22 cellular contexts compared by ENCODE assay signal in the genomic region with DNA sequence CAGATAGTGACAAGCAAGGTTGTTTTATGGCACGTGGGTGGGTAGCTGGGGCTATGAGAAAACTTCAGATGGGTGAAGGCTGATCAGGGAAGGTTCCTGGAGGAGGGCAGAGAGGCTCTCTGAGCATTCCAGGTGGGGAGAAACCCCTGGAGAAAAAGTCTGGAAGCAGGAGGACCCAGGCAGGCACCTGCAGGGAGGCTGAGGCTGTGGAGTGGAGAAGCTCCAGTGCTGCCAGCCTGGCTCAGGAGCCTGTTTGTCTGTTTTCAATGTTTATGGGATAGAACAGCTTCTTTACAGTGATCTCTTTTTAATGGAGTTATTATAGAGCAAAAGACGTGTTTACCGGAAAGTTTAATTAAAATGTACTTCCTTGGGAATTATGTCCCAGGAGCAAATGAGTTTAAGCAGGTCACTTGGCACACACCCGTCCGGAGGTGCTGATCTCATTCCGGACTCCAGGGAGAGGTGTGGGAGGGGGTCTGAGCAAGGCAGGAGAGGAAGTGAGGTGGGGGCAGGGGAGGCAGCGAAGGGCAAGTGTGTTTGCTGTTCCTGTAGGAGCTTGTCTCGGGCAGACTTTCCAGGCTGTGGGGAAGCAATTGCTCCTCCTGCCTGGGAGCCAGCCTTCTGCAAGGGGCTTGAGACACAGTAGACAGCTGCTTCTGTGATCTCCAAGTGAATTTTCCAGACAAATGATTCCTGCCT.
DNase-seq lines count a peak whose midpoint lies in the region; ATAC-seq and TF ChIP-seq lines count a peak whose summit lies in the region.
"Had no signal": no experiment of that assay in that cellular context is flagged by ENCODE, and none has a peak within 500 bp of the region (broad histone marks: within the 10 kb centered on the region; RNA-seq: fewer than 3 reads in every experiment).

No MANE protein-coding gene starts in this region.

- H3K9me3 ChIP-seq in RWPE2 (ENCODE audit: severe bottlenecking) (no peaks in the 10 kb centered on the region), mucosa of descending colon (no peaks in the 10 kb centered on the region), upper lobe of right lung (no peaks in the 10 kb centered on the region), Karpas-422 (ENCODE audit: low read length) (no peaks in the 10 kb centered on the region)
- H3K9me3 ChIP-seq: gastrocnemius medialis had no signal

- H3K4me3 ChIP-seq in RWPE2 (ENCODE audit: severe bottlenecking) (no peak overlapping the region), mucosa of descending colon (no peak overlapping the region), upper lobe of right lung (no peak overlapping the region), Karpas-422 (ENCODE audit: low read length) (no peak overlapping the region)
- H3K4me3 ChIP-seq: gastrocnemius medialis, K562, PC-9 had no signal

- ATAC-seq in RWPE2 (ENCODE audit: low read depth) (peak; percentile 41; the same call in 1 of the 3 replicates), foreskin keratinocyte (peak; percentile 27), mucosa of descending colon (peak; percentile 46), upper lobe of right lung (peak; percentile 30), HG03432 (IDR thresholded peaks at IDR 0.05; ENCODE audit: unreplicated experiment) (no peak)
- ATAC-seq: esophagus mucosa; gastrocnemius medialis; K562; stimulated activated effector memory CD8-positive, alpha-beta T cell treated with anti-CD3 and anti-CD28 coated beads, Interleukin-12 subunit alpha, Interleukin-12 subunit beta, amount 100 ng/mL, for 72 hours; T-cell had no signal

- H4K20me1 ChIP-seq in Karpas-422 (ENCODE audit: insufficient read depth, low read depth, low read length) = no peaks in the 10 kb centered on the region

- H3K4me2 ChIP-seq in Karpas-422 (ENCODE audit: low read depth, low read length, poor library complexity, severe bottlenecking) = no peak overlapping the region
- H3K4me2 ChIP-seq: PC-9 had no signal

- H3K27ac ChIP-seq in RWPE2 (ENCODE audit: poor library complexity, severe bottlenecking) = no peak overlapping the region
- H3K27ac ChIP-seq in foreskin keratinocyte = no peak overlapping the region
- H3K27ac ChIP-seq in upper lobe of right lung = no peak overlapping the region
- no peak overlapping the region for H3K27ac ChIP-seq in Karpas-422 (ENCODE audit: low read length)
- H3K27ac ChIP-seq: gastrocnemius medialis, PC-9 had no signal

- no peak overlapping the region for H3K9ac ChIP-seq in Karpas-422 (ENCODE audit: low read length)

- no peak overlapping the region for H2AFZ ChIP-seq in Karpas-422 (ENCODE audit: low read length)
- H2AFZ ChIP-seq: PC-9 had no signal

- H3K79me2 ChIP-seq in Karpas-422 (ENCODE audit: low read length) = no peaks in the 10 kb centered on the region

- H3K9me2 ChIP-seq in Karpas-422 (replicated peaks; ENCODE audit: insufficient read depth, low read length) = no peaks in the 10 kb centered on the region

- no peaks in the 10 kb centered on the region for H3K36me3 ChIP-seq in RWPE2 (ENCODE audit: low read depth)
- H3K36me3 ChIP-seq in mucosa of descending colon (ENCODE audit: low read depth) = no peaks in the 10 kb centered on the region
- H3K36me3 ChIP-seq in upper lobe of right lung = no peaks in the 10 kb centered on the region
- H3K36me3 ChIP-seq in Karpas-422 (ENCODE audit: insufficient read depth, low read length) = no peaks in the 10 kb centered on the region
- H3K36me3 ChIP-seq: gastrocnemius medialis had no signal

- DNase-seq in RWPE2 (ENCODE audit: low spot score) (no peak), foreskin keratinocyte (no peak), mucosa of descending colon (peak in 1 of 3 donors; percentile 19), upper lobe of right lung (no peak), 8988T (no peak), Karpas-422 (no peak)
- DNase-seq: activated CD4-positive, alpha-beta T cell treated with anti-CD3 and anti-CD28 coated beads for 4 hours; activated CD8-positive, alpha-beta memory T cell treated with anti-CD3 and anti-CD28 coated beads for 24 hours; activated T-cell treated with anti-CD3 and anti-CD28 coated beads, Interleukin-2, amount 50 U/mL, for 1 hour; effector CD4-positive, alpha-beta T cell; gastrocnemius medialis; NCI-H1436; NCI-H446; NK-92 treated with Interleukin-12 subunit alpha and Interleukin-12 subunit beta, amount 100 ng/mL, for 24 hours; nucleus accumbens; PC-9; SIG-M5; T-cell had no signal

- TF ChIP-seq CTCF in RWPE2 (IDR thresholded peaks at IDR 0.05; ENCODE audit: poor library complexity, severe bottlenecking) (no peak), foreskin keratinocyte (conservative IDR thresholded peaks at IDR 0.05) (no peak), mucosa of descending colon (IDR thresholded peaks at IDR 0.05) (no peak), upper lobe of right lung (IDR thresholded peaks at IDR 0.05) (no peak)

- intact Hi-C loops in mucosa of descending colon (cut with DNase I, micrococcal nuclease) (no loop called here), upper lobe of right lung (cut with DNase I) (no loop called here)

- H3K4me1 ChIP-seq in RWPE2 (ENCODE audit: insufficient read depth, poor library complexity, severe bottlenecking) = no peaks in the 10 kb centered on the region
- H3K4me1 ChIP-seq in foreskin keratinocyte = no peaks in the 10 kb centered on the region
- no peaks in the 10 kb centered on the region for H3K4me1 ChIP-seq in mucosa of descending colon (ENCODE audit: low read depth)
- no peaks in the 10 kb centered on the region for H3K4me1 ChIP-seq in upper lobe of right lung
- H3K4me1 ChIP-seq in Karpas-422 (ENCODE audit: low read length) = no peaks in the 10 kb centered on the region
- H3K4me1 ChIP-seq: gastrocnemius medialis had no signal

- H3K27me3 ChIP-seq in RWPE2 (ENCODE audit: insufficient read depth, poor library complexity, severe bottlenecking) (no peaks in the 10 kb centered on the region), foreskin keratinocyte (no peaks in the 10 kb centered on the region), upper lobe of right lung (no peaks in the 10 kb centered on the region), Karpas-422 (ENCODE audit: low read length) (no peaks in the 10 kb centered on the region)
- H3K27me3 ChIP-seq: gastrocnemius medialis had no signal
